Comparison of ENCODE assay signal across 32 cellular contexts in the genomic region with DNA sequence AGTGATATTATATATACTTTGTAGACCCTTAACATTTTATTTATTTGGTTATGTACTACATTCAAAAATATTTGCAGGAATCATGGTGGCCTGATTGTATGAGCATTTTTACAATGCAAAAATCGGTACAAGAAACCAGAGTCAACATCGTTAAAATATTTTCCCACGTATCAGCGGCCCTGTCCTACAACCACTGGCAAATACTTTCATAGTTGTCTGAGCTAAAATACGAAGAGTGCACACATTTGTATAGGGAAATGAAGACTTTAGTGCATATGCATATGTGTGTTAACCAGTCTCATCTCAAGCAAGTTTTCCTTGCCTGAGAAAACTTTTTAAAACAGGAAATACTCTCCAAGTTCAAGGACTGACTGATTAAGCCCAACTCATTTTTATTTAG.
"Had no signal": no experiment of that assay in that cellular context is flagged by ENCODE, and none has a peak within 500 bp of the region (broad histone marks: within the 10 kb centered on the region; RNA-seq: fewer than 3 reads in every experiment).

No MANE protein-coding gene starts in this region.

- H3K27ac ChIP-seq: adrenal gland, PC-9, RWPE1, VCaP had no signal

- H3K36me3 ChIP-seq: adrenal gland had no signal

- DNase-seq: activated B cell treated with CpG ODN at 0.5 μM for 24 hours; activated CD4-positive, alpha-beta memory T cell treated with anti-CD3 and anti-CD28 coated beads for 36 hours; activated CD4-positive, alpha-beta T cell treated with anti-CD3 and anti-CD28 coated beads for 4 hours; activated CD4-positive, alpha-beta T cell treated with anti-CD3 and anti-CD28 coated beads, Interleukin-2, amount 50 U/mL, for 1 hour; activated CD4-positive, CD25-positive, alpha-beta regulatory T cell treated with anti-CD3 and anti-CD28 coated beads, Interleukin-2, amount 50 U/mL, for 72 hours; activated CD8-positive, alpha-beta memory T cell treated with anti-CD3 and anti-CD28 coated beads, Interleukin-2, amount 10 ng/mL, durations not matched to agents 7 days and 5 days; activated effector memory CD4-positive, alpha-beta T cell treated with anti-CD3 and anti-CD28 coated beads, Interleukin-2, amount 50 U/mL, for 16 hours; activated naive CD4-positive, alpha-beta T cell treated with anti-CD3 and anti-CD28 coated beads for 36 hours; activated T-cell treated with anti-CD3 and anti-CD28 coated beads, Interleukin-2, amount 50 U/mL, for 1 hour; activated T-cell treated with anti-CD3 and anti-CD28 coated beads, Interleukin-2, amount 50 U/mL, for 72 hours; adrenal gland; central memory CD4-positive, alpha-beta T cell; NCI-H1092 treated with DMSO at 0.1 percent for 48 hours; NCI-H1417; NCI-H146; NCI-H187; NCI-H2081; NCI-H2171 treated with DMSO at 0.1 percent for 48 hours; NCI-H2227 treated with DMSO at 0.1 percent for 48 hours; NCI-H446; NCI-H510A treated with DMSO at 0.1 percent for 48 hours; PC-9; SIG-M5; SW 1271; T-helper 1 cell; T-helper 2 cell; T-helper 9 cell had no signal

- ATAC-seq: activated CD8-positive, alpha-beta memory T cell treated with anti-CD3 and anti-CD28 coated beads, Interleukin-2, amount 10 ng/mL, durations not matched to agents 7 days and 5 days; activated naive CD4-positive, alpha-beta T cell treated with anti-CD3 and anti-CD28 coated beads, Interleukin-2, amount 50 U/mL, for 72 hours; activated T-cell treated with anti-CD3 and anti-CD28 coated beads, Interleukin-2, amount 50 U/mL, for 72 hours; activated T-helper 17 cell treated with anti-CD3 and anti-CD28 coated beads, Interleukin-2, amount 50 U/mL, for 72 hours; Right ventricle myocardium inferior had no signal

- H3K27me3 ChIP-seq: adrenal gland had no signal

- H3K4me3 ChIP-seq: adrenal gland, PC-9 had no signal
